In genomic region chr16:23148513-23149266, GRCh38 we compare ENCODE assay signal across 1 cellular context.
TF ChIP-seq lines count a peak whose summit lies in the region.

No MANE protein-coding gene starts in this region.

TF ChIP-seq in K562, 482 proteins besides CTCF, POLR2A, EP300 and RAD21 (continued from another document):
- TF ChIP-seq ZMIZ1 (IDR thresholded peaks at IDR 0.05; ENCODE audit: low read depth in 2 of 2, low read length in 2 of 2) = no peak
- TF ChIP-seq POLR2AphosphoS5 (IDR thresholded peaks at IDR 0.05; ENCODE audit: control insufficient read depth, insufficient read depth, low read depth, low read length) = no peak
- TF ChIP-seq NFE2 (IDR thresholded peaks at IDR 0.05; ENCODE audit: low read depth) = no peak
- no peak for TF ChIP-seq IFI16 (CRISPR knock-in tag; IDR thresholded peaks at IDR 0.05)
- no peak for TF ChIP-seq MEIS2 (IDR thresholded peaks at IDR 0.05; ENCODE audit: partially characterized antibody)
- TF ChIP-seq ZNF174 (CRISPR knock-in tag; IDR thresholded peaks at IDR 0.05) = no peak
- TF ChIP-seq HNRNPH1 (optimal IDR thresholded peaks at IDR 0.05; ENCODE audit: low read depth, low read length) = no peak
